In the genomic region with DNA sequence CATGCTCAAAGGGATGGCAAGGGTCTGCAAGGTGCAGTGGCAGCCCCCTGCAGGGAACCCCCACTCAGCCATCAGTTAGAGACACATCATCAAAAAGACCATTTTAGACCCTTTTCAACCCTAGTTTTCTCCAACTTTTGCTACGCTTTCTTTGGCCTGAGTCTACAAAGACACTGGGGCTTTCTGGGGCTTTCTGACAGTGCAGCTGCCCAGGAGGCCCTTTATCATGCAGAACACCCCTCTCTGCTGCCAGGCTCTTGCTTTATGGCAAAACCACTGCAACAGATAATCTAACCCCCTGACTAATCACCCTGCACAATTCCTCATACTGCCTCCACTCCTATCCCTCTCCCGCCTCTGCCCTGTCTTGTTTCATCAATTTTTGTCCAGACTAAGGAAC, we compare ENCODE assay signal across 23 cellular contexts.
"Had no signal": no experiment of that assay in that cellular context is flagged by ENCODE, and none has a peak within 500 bp of the region (broad histone marks: within the 10 kb centered on the region; RNA-seq: fewer than 3 reads in every experiment).

No MANE protein-coding gene starts in this region.

- H3K4me3 Mint-ChIP-seq: activated CD4-positive, alpha-beta memory T cell treated with anti-CD3 and anti-CD28 coated beads, Interleukin-2, amount 10 ng/mL, durations not matched to agents 7 days and 5 days; activated naive CD8-positive, alpha-beta T cell treated with anti-CD3 and anti-CD28 coated beads, Interleukin-2, amount 50 U/mL, for 24 hours; activated T-helper 1 cell treated with anti-CD3 and anti-CD28 coated beads, Interleukin-12 subunit alpha, Interleukin-12 subunit beta, Interleukin-2, Interleukin-4 antibody, amounts not matched to agents 30 ng/mL and 10 ng/mL and 1 ng/mL, durations not matched to agents 14 hours and 24 hours and 36 hours; neural crest cell; stimulated activated naive B cell treated with anti-CD40 and anti-IgM and Interleukin-4, amounts not matched to agents 10 μg/mL and 1 μg/mL and 100 μg/mL, for 72 hours had no signal

- H3K27ac Mint-ChIP-seq: activated CD4-positive, alpha-beta memory T cell treated with anti-CD3 and anti-CD28 coated beads, Interleukin-2, amount 10 ng/mL, durations not matched to agents 7 days and 5 days; activated naive CD8-positive, alpha-beta T cell treated with anti-CD3 and anti-CD28 coated beads, Interleukin-2, amount 50 U/mL, for 24 hours; activated T-helper 1 cell treated with anti-CD3 and anti-CD28 coated beads, Interleukin-12 subunit alpha, Interleukin-12 subunit beta, Interleukin-2, Interleukin-4 antibody, amounts not matched to agents 30 ng/mL and 10 ng/mL and 1 ng/mL, durations not matched to agents 14 hours and 24 hours and 36 hours; stimulated activated naive B cell treated with anti-CD40 and anti-IgM and Interleukin-4, amounts not matched to agents 10 μg/mL and 1 μg/mL and 100 μg/mL, for 72 hours had no signal

- H3K27ac ChIP-seq: cardiac muscle cell, left lung, sigmoid colon, testis, uterus had no signal

- H3K4me3 ChIP-seq: cardiac muscle cell, left lung, lung, sigmoid colon, testis, uterus had no signal

- H3K36me3 ChIP-seq: cardiac muscle cell, left lung, sigmoid colon, uterus had no signal

- H3K4me1 ChIP-seq: uterus had no signal

- ATAC-seq: activated naive CD8-positive, alpha-beta T cell treated with anti-CD3 and anti-CD28 coated beads, Interleukin-2, amount 50 U/mL, for 24 hours; left lung; stimulated activated naive B cell treated with anti-CD40 and anti-IgM and Interleukin-4, amounts not matched to agents 10 μg/mL and 1 μg/mL and 100 μg/mL, for 72 hours had no signal

- H3K27me3 Mint-ChIP-seq: activated CD4-positive, alpha-beta memory T cell treated with anti-CD3 and anti-CD28 coated beads, Interleukin-2, amount 10 ng/mL, durations not matched to agents 7 days and 5 days had no signal

- H3K9me3 Mint-ChIP-seq: activated CD4-positive, alpha-beta memory T cell treated with anti-CD3 and anti-CD28 coated beads, Interleukin-2, amount 10 ng/mL, durations not matched to agents 7 days and 5 days; activated naive CD8-positive, alpha-beta T cell treated with anti-CD3 and anti-CD28 coated beads, Interleukin-2, amount 50 U/mL, for 24 hours; activated T-helper 1 cell treated with anti-CD3 and anti-CD28 coated beads, Interleukin-12 subunit alpha, Interleukin-12 subunit beta, Interleukin-2, Interleukin-4 antibody, amounts not matched to agents 30 ng/mL and 10 ng/mL and 1 ng/mL, durations not matched to agents 14 hours and 24 hours and 36 hours; naive B cell; neural crest cell; stimulated activated naive B cell treated with anti-CD40 and anti-IgM and Interleukin-4, amounts not matched to agents 10 μg/mL and 1 μg/mL and 100 μg/mL, for 72 hours had no signal

- H3K27me3 ChIP-seq: left lung, sigmoid colon, testis, uterus had no signal

- H3K36me3 Mint-ChIP-seq: naive B cell; stimulated activated naive B cell treated with anti-CD40 and anti-IgM and Interleukin-4, amounts not matched to agents 10 μg/mL and 1 μg/mL and 100 μg/mL, for 72 hours had no signal

- DNase-seq: activated CD4-positive, alpha-beta memory T cell treated with anti-CD3 and anti-CD28 coated beads, Interleukin-2, amount 10 ng/mL, durations not matched to agents 7 days and 5 days; activated CD4-positive, alpha-beta T cell treated with anti-CD3 and anti-CD28 coated beads for 48 hours; activated CD4-positive, CD25-positive, alpha-beta regulatory T cell; activated gamma-delta T cell; activated naive CD4-positive, alpha-beta T cell treated with anti-CD3 and anti-CD28 coated beads, Interleukin-2, amount 50 U/mL, for 16 hours; activated naive CD8-positive, alpha-beta T cell treated with anti-CD3 and anti-CD28 coated beads, Interleukin-2, amount 50 U/mL, for 24 hours; effector CD8-positive, alpha-beta T cell; foreskin melanocyte; kidney glomerular epithelial cell; left lung; naive B cell; retina; sigmoid colon; stimulated activated CD4-positive, alpha-beta T cell treated with anti-CD3 and anti-CD28 coated beads, Interleukin-2, amount 100 ng/mL, for 48 hours; stimulated activated CD8-positive, alpha-beta memory T cell treated with anti-CD3 and anti-CD28 coated beads, Interleukin-4, amount 100 ng/mL, for 48 hours; stimulated activated naive B cell treated with anti-CD40 and anti-IgM and Interleukin-4, amounts not matched to agents 10 μg/mL and 1 μg/mL and 100 μg/mL, for 72 hours; T-helper 9 cell; testis; uterus had no signal

- H3K9me3 ChIP-seq: left lung, sigmoid colon, testis, uterus had no signal
